Comparison of ENCODE assay signal across 10 cellular contexts in the genomic region with DNA sequence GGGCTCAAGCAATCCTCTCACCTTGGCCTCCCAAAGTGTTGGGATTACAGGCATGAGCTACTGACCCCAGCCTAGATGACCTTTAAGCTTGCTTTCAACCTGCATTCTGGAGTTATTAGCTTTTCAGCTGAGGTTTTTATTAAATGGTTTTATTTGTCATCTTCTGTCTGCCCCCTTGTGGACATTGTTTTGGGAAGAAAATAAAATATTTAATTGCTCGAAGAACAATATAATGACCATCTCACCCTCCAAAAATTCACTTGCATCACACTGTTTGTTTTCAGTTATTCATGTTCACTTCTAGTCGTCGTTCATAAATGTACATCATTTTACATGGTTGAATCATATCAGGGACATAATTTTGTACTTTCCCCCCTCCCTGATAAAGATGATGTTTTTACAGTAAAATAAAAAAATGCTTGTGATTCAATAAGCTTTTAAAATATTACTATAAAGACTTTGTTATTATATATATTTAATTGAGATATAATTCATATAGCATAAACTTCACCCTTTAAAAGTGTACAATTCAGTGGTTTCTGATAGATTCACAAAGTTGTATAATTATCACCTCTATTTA.
DNase-seq lines count a peak whose midpoint lies in the region; ATAC-seq and TF ChIP-seq lines count a peak whose summit lies in the region.
"Had no signal": no experiment of that assay in that cellular context is flagged by ENCODE, and none has a peak within 500 bp of the region (broad histone marks: within the 10 kb centered on the region; RNA-seq: fewer than 3 reads in every experiment).

No MANE protein-coding gene starts in this region.

- TF ChIP-seq CTCF in VCaP (conservative IDR thresholded peaks at IDR 0.05), result peak; percentile 72

- no peak overlapping the region for H3K27ac Mint-ChIP-seq in T-helper 2 cell treated with Interferon-gamma antibody and Interleukin-4, amounts not matched to agents 5 μg/mL and 100 μg/mL, for 36 hours

- H3K27ac ChIP-seq in VCaP, result no peak overlapping the region
- H3K27ac ChIP-seq: SJCRH30 had no signal

- H3K4me1 Mint-ChIP-seq in T-helper 2 cell treated with Interferon-gamma antibody and Interleukin-4, amounts not matched to agents 5 μg/mL and 100 μg/mL, for 36 hours (ENCODE audit: low read depth), result peaks cover 4% of the 10 kb centered on the region

- peaks cover 37% of the 10 kb centered on the region for H3K27me3 Mint-ChIP-seq in T-helper 2 cell treated with Interferon-gamma antibody and Interleukin-4, amounts not matched to agents 5 μg/mL and 100 μg/mL, for 36 hours (ENCODE audit: low read depth)

- no peak for ATAC-seq in GM18870 (IDR thresholded peaks at IDR 0.05; ENCODE audit: unreplicated experiment)

- peak; percentile 66 for DNase-seq in AG08395 (ENCODE audit: low spot score)
- peak; percentile 74 for DNase-seq in HCEC 1CT
- peak; percentile 50 for DNase-seq in kidney glomerular epithelial cell (lab: John Stamatoyannopoulos, UW)
- no peak for DNase-seq in stimulated activated CD4-positive, alpha-beta T cell treated with anti-CD3 and anti-CD28 coated beads, Interleukin-4, amount 100 ng/mL, for 1 hour
- no peak for DNase-seq in T-helper 2 cell treated with Interferon-gamma antibody and Interleukin-4, amounts not matched to agents 5 μg/mL and 100 μg/mL, for 36 hours (ENCODE audit: low spot score)
- no peak for DNase-seq in NCI-H226
- DNase-seq: hypothalamus had no signal

- no peaks in the 10 kb centered on the region for H3K9me3 Mint-ChIP-seq in T-helper 2 cell treated with Interferon-gamma antibody and Interleukin-4, amounts not matched to agents 5 μg/mL and 100 μg/mL, for 36 hours

- no peak overlapping the region for H3K4me3 Mint-ChIP-seq in T-helper 2 cell treated with Interferon-gamma antibody and Interleukin-4, amounts not matched to agents 5 μg/mL and 100 μg/mL, for 36 hours

- H3K36me3 Mint-ChIP-seq in T-helper 2 cell treated with Interferon-gamma antibody and Interleukin-4, amounts not matched to agents 5 μg/mL and 100 μg/mL, for 36 hours (ENCODE audit: low read depth), result no peaks in the 10 kb centered on the region

Comparison
In these comparisons a context has a peak if more than half of its experiments do, and no peak if none do; other contexts are left out.
1. DNase-seq: peak in AG08395 (single experiment), HCEC 1CT (single experiment) and kidney glomerular epithelial cell (single experiment); none in stimulated activated CD4-positive, alpha-beta T cell treated with anti-CD3 and anti-CD28 coated beads, Interleukin-4, amount 100 ng/mL, for 1 hour (single experiment), T-helper 2 cell treated with Interferon-gamma antibody and Interleukin-4, amounts not matched to agents 5 μg/mL and 100 μg/mL, for 36 hours (single experiment) and NCI-H226 (single experiment).